ENCODE assay signal across 27 cellular contexts in genomic region chr1:65441464-65441863, GRCh38.
"Had no signal": no experiment of that assay in that cellular context is flagged by ENCODE, and none has a peak within 500 bp of the region (broad histone marks: within the 10 kb centered on the region; RNA-seq: fewer than 3 reads in every experiment).

No MANE protein-coding gene starts in this region.

- H3K9me3 ChIP-seq: adrenal gland, body of pancreas, breast epithelium, MG63, SJCRH30 had no signal

- H3K4me1 ChIP-seq: breast epithelium, SJCRH30 had no signal

- H3K4me3 ChIP-seq: adrenal gland, body of pancreas, breast epithelium, MG63, SJCRH30, SK-N-MC had no signal

- ATAC-seq: activated CD8-positive, alpha-beta T cell treated with anti-CD3 and anti-CD28 coated beads for 36 hours; activated naive CD4-positive, alpha-beta T cell treated with anti-CD3 and anti-CD28 coated beads, Interleukin-2, amount 50 U/mL, for 72 hours; body of pancreas; Panc1 had no signal

- H3K9me3 Mint-ChIP-seq: activated CD4-positive, alpha-beta T cell treated with anti-CD3 and anti-CD28 coated beads, Interleukin-2, amount 10 ng/mL, durations not matched to agents 24 days and 14 days; activated CD8-positive, alpha-beta T cell treated with anti-CD3 and anti-CD28 coated beads for 36 hours; activated naive CD4-positive, alpha-beta T cell treated with anti-CD3 and anti-CD28 coated beads for 36 hours; activated naive CD4-positive, alpha-beta T cell treated with anti-CD3 and anti-CD28 coated beads, Interleukin-2, amount 50 U/mL, for 72 hours; activated T-cell treated with anti-CD3 and anti-CD28 coated beads, Interleukin-2, amount 50 U/mL, for 24 hours; activated T-helper 2 cell treated with anti-CD3 and anti-CD28 coated beads, Interferon-gamma antibody, Interleukin-2, Interleukin-4, amounts not matched to agents 10 μg/mL and 5 μg/mL and 100 μg/mL, durations not matched to agents 14 hours and 24 hours and 36 hours had no signal

- H3K27me3 Mint-ChIP-seq: activated CD8-positive, alpha-beta T cell treated with anti-CD3 and anti-CD28 coated beads for 36 hours; activated T-cell treated with anti-CD3 and anti-CD28 coated beads, Interleukin-2, amount 50 U/mL, for 24 hours had no signal

- H3K27ac ChIP-seq: adrenal gland, body of pancreas, breast epithelium, SJCRH30, SK-N-MC, WERI-Rb-1 had no signal

- H3K27ac Mint-ChIP-seq: activated CD4-positive, alpha-beta T cell treated with anti-CD3 and anti-CD28 coated beads, Interleukin-2, amount 10 ng/mL, durations not matched to agents 24 days and 14 days; activated CD8-positive, alpha-beta T cell treated with anti-CD3 and anti-CD28 coated beads for 36 hours; activated naive CD4-positive, alpha-beta T cell treated with anti-CD3 and anti-CD28 coated beads for 36 hours; activated T-cell treated with anti-CD3 and anti-CD28 coated beads, Interleukin-2, amount 50 U/mL, for 24 hours; activated T-helper 2 cell treated with anti-CD3 and anti-CD28 coated beads, Interferon-gamma antibody, Interleukin-2, Interleukin-4, amounts not matched to agents 10 μg/mL and 5 μg/mL and 100 μg/mL, durations not matched to agents 14 hours and 24 hours and 36 hours had no signal

- H3K36me3 Mint-ChIP-seq: activated naive CD4-positive, alpha-beta T cell treated with anti-CD3 and anti-CD28 coated beads, Interleukin-2, amount 50 U/mL, for 72 hours had no signal

- H3K27me3 ChIP-seq: adrenal gland, body of pancreas, breast epithelium, MG63, SJCRH30 had no signal

- DNase-seq: activated CD4-positive, alpha-beta T cell treated with anti-CD3 and anti-CD28 coated beads, Interleukin-2, amount 10 ng/mL, durations not matched to agents 24 days and 14 days; activated CD4-positive, alpha-beta T cell treated with anti-CD3 and anti-CD28 coated beads, Interleukin-2, amount 50 U/mL, for 4 hours; activated CD8-positive, alpha-beta T cell treated with anti-CD3 and anti-CD28 coated beads for 36 hours; activated gamma-delta T cell; activated naive CD4-positive, alpha-beta T cell treated with anti-CD3 and anti-CD28 coated beads for 36 hours; activated T-cell treated with anti-CD3 and anti-CD28 coated beads, Interleukin-2, amount 50 U/mL, for 24 hours; adrenal gland; body of pancreas; Kasumi-1; MG63; NCI-H1048; NCI-H1105 treated with DMSO at 0.1 percent for 48 hours; NCI-H1436; NCI-H1694; NCI-H1930; NCI-H2081 treated with DMSO at 0.1 percent for 48 hours; NCI-H345; NCI-H524 treated with DMSO at 0.1 percent for 48 hours; SHP77; SJCRH30; T1000; WERI-Rb-1 had no signal

- H3K36me3 ChIP-seq: adrenal gland, breast epithelium, MG63, SJCRH30, WERI-Rb-1 had no signal

- H3K4me3 Mint-ChIP-seq: activated CD4-positive, alpha-beta T cell treated with anti-CD3 and anti-CD28 coated beads, Interleukin-2, amount 10 ng/mL, durations not matched to agents 24 days and 14 days; activated CD8-positive, alpha-beta T cell treated with anti-CD3 and anti-CD28 coated beads for 36 hours; activated naive CD4-positive, alpha-beta T cell treated with anti-CD3 and anti-CD28 coated beads for 36 hours; activated T-cell treated with anti-CD3 and anti-CD28 coated beads, Interleukin-2, amount 50 U/mL, for 24 hours had no signal
